In the genomic region with DNA sequence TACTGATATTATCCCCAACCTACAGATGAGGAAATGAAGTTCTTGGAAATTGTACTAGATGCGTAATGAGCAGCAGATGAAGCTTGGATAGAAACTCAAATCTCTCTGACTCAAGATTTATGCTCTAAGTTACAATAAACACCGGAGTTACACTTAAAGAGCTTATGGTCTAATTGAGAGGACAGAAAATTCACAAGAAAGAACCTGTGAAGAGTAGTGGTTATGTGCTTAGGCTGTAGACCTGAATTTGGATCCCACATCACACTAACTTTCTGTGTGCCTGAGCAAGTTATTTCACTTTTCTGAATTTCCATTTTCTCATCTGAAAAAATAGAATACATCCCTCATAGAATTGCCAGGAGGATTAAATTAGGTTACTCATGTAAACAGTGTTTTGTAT, we compare ENCODE assay signal across 18 cellular contexts. TPM values are rescaled to one million over a fixed set of nuclear protein-coding genes. Genes with fewer than 3 reads are reported as not detected.
"Had no signal": no experiment of that assay in that cellular context is flagged by ENCODE, and none has a peak within 500 bp of the region (broad histone marks: within the 10 kb centered on the region; RNA-seq: fewer than 3 reads in every experiment).

No MANE protein-coding gene starts in this region.

- H3K27ac ChIP-seq: ascending aorta, gastrocnemius medialis, stomach had no signal

- H3K9me3 Mint-ChIP-seq: activated T-helper 17 cell treated with anti-CD3 and anti-CD28 coated beads, Interleukin-2, amount 50 U/mL, for 72 hours had no signal

- H3K27ac Mint-ChIP-seq: activated T-helper 17 cell treated with anti-CD3 and anti-CD28 coated beads, Interleukin-2, amount 50 U/mL, for 72 hours; progenitor cell of endocrine pancreas had no signal

- DNase-seq: activated CD4-positive, alpha-beta T cell treated with anti-CD3 and anti-CD28 coated beads, Interleukin-2, amount 50 U/mL, for 1 hour; activated naive CD4-positive, alpha-beta T cell treated with Interleukin-2 at 50 U/mL for 16 hours; cerebellar nuclear complex; cortex of kidney; gastrocnemius medialis; head of caudate nucleus; kidney; left lung; midbrain; stimulated activated CD4-positive, alpha-beta T cell treated with anti-CD3 and anti-CD28 coated beads, Interleukin-2, amount 100 ng/mL, for 24 hours; stomach; upper lobe of left lung had no signal

- H3K4me1 ChIP-seq: ascending aorta had no signal

- H3K4me3 Mint-ChIP-seq: neural crest cell had no signal

- H3K9me3 ChIP-seq: ascending aorta, gastrocnemius medialis, left lung, stomach, upper lobe of left lung had no signal

- H3K27me3 Mint-ChIP-seq: activated T-helper 17 cell treated with anti-CD3 and anti-CD28 coated beads, Interleukin-2, amount 50 U/mL, for 72 hours had no signal

- ATAC-seq: activated CD4-positive, CD25-positive, alpha-beta regulatory T cell treated with anti-CD3 and anti-CD28 coated beads, Interleukin-2, amount 50 U/mL, for 24 hours; activated T-helper 17 cell treated with anti-CD3 and anti-CD28 coated beads, Interleukin-2, amount 50 U/mL, for 72 hours; esophagus mucosa; gastrocnemius medialis; left lung had no signal

- H3K27me3 ChIP-seq: ascending aorta, gastrocnemius medialis, left lung, stomach, upper lobe of left lung had no signal

- H3K4me3 ChIP-seq: ascending aorta, gastrocnemius medialis, left lung, stomach, upper lobe of left lung had no signal

- H3K36me3 ChIP-seq: ascending aorta, gastrocnemius medialis, upper lobe of left lung had no signal

RNA-seq across cellular contexts. Expression of a gene that starts 58.5 kb away (rescaled TPM):
- total RNA-seq: progenitor cell of endocrine pancreas had no signal
